13 cellular contexts compared by ENCODE assay signal in the genomic region with DNA sequence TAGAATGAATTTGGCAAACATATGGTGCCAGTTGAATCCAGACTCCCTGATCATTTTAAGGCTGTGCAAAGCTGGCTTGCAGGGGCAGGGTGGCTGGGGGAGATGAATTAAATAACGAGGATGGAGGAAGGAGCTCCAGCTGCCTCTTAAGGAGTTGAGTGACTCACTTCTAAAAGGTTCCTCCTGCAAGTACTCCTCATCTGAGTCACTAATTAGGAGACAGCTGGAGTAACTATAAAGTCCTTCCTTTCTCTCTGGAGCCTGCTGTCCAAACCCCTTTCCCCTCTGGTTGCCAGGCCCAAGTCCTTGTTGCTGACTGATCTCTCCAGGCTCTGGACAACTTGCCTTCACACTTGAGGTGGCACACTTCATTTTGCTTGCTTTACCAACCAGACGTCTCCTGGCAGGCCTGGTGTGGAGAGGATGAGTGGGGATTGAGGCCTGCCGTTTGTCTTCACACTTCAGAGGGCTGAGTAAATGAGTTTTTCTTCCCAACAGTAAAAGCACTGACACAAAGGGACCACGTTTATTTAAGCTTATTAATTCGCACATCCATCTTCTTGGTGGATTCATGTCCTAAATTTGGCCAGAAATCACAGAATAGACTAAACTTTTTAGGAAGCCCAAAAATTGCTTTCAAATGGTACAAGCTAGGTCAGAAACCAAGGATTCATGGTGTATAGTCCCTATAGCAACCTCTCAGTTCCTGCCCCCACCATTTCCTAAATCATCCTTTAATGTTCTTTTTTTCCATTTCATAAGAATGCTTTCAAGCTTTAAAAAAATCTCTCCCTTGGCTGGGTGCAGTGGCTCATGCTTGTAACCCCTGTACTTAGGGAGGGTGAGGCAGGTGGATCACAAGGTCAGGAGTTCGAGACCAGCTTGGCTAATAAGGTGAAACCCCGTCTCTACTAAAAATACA.
DNase-seq lines count a peak whose midpoint lies in the region; ATAC-seq and TF ChIP-seq lines count a peak whose summit lies in the region.
"Had no signal": no experiment of that assay in that cellular context is flagged by ENCODE, and none has a peak within 500 bp of the region (broad histone marks: within the 10 kb centered on the region; RNA-seq: fewer than 3 reads in every experiment).

No MANE protein-coding gene starts in this region.

- ATAC-seq in stimulated activated naive B cell treated with anti-CD40 and anti-IgM and Interleukin-4, amounts not matched to agents 10 μg/mL and 1 μg/mL and 100 μg/mL, for 72 hours (replicated peaks), result no peak
- no peak for ATAC-seq in GM19324 (IDR thresholded peaks at IDR 0.05; ENCODE audit: low FRiP score, unreplicated experiment)
- ATAC-seq: right cardiac atrium, WTC11 had no signal

- no peaks in the 10 kb centered on the region for H3K36me3 Mint-ChIP-seq in nephron progenitor cell (ENCODE audit: low read depth)
- no peaks in the 10 kb centered on the region for H3K36me3 Mint-ChIP-seq in stimulated activated naive B cell treated with anti-CD40 and anti-IgM and Interleukin-4, amounts not matched to agents 10 μg/mL and 1 μg/mL and 100 μg/mL, for 72 hours
- H3K36me3 Mint-ChIP-seq: WTC11 had no signal

- no peak overlapping the region for H3K4me3 Mint-ChIP-seq in nephron progenitor cell
- no peak overlapping the region for H3K4me3 Mint-ChIP-seq in stimulated activated naive B cell treated with anti-CD40 and anti-IgM and Interleukin-4, amounts not matched to agents 10 μg/mL and 1 μg/mL and 100 μg/mL, for 72 hours
- H3K4me3 Mint-ChIP-seq: WTC11 had no signal

- no peak for TF ChIP-seq CTCF in nephron progenitor cell (IDR thresholded peaks at IDR 0.05)

- DNase-seq in EL (peak; percentile 73), M059J (ENCODE audit: low read depth) (peak; percentile 4), dedifferentiated amniotic fluid mesenchymal stem cell (ENCODE audit: extremely low spot score) (peak; percentile 61), nephron progenitor cell (no peak), COR-L47 (lab: John Stamatoyannopoulos, UW) (no peak)
- DNase-seq in stimulated activated naive B cell treated with anti-CD40 and anti-IgM and Interleukin-4, amounts not matched to agents 10 μg/mL and 1 μg/mL and 100 μg/mL, for 72 hours, result no peak
- DNase-seq: activated T-cell treated with anti-CD3 and anti-CD28 coated beads, Interleukin-2, amount 50 U/mL, for 1 hour; brain microvascular endothelial cell; NCI-H510A; right cardiac atrium; SJCRH30 had no signal

- H3K27me3 Mint-ChIP-seq in nephron progenitor cell (ENCODE audit: low read depth, poor library complexity), result peaks cover 2% of the 10 kb centered on the region
- no peaks in the 10 kb centered on the region for H3K27me3 Mint-ChIP-seq in stimulated activated naive B cell treated with anti-CD40 and anti-IgM and Interleukin-4, amounts not matched to agents 10 μg/mL and 1 μg/mL and 100 μg/mL, for 72 hours

- H3K4me1 Mint-ChIP-seq in nephron progenitor cell, result peaks cover 5% of the 10 kb centered on the region
- no peaks in the 10 kb centered on the region for H3K4me1 Mint-ChIP-seq in stimulated activated naive B cell treated with anti-CD40 and anti-IgM and Interleukin-4, amounts not matched to agents 10 μg/mL and 1 μg/mL and 100 μg/mL, for 72 hours

- peaks cover 4% of the 10 kb centered on the region for H3K9me3 Mint-ChIP-seq in nephron progenitor cell
- H3K9me3 Mint-ChIP-seq in stimulated activated naive B cell treated with anti-CD40 and anti-IgM and Interleukin-4, amounts not matched to agents 10 μg/mL and 1 μg/mL and 100 μg/mL, for 72 hours, result no peaks in the 10 kb centered on the region

- peak overlapping the region; percentile 73 for H3K27ac Mint-ChIP-seq in nephron progenitor cell
- H3K27ac Mint-ChIP-seq in stimulated activated naive B cell treated with anti-CD40 and anti-IgM and Interleukin-4, amounts not matched to agents 10 μg/mL and 1 μg/mL and 100 μg/mL, for 72 hours, result no peak overlapping the region
- H3K27ac Mint-ChIP-seq: WTC11 had no signal

Comparison
In these comparisons a context has a peak if more than half of its experiments do, and no peak if none do; other contexts are left out.
1. DNase-seq: peak in EL (single experiment), M059J (single experiment) and dedifferentiated amniotic fluid mesenchymal stem cell (single experiment); none in nephron progenitor cell (single experiment), stimulated activated naive B cell treated with anti-CD40 and anti-IgM and Interleukin-4, amounts not matched to agents 10 μg/mL and 1 μg/mL and 100 μg/mL, for 72 hours (single experiment) and COR-L47 (single experiment).